ENCODE assay signal across 13 cellular contexts in the genomic region with DNA sequence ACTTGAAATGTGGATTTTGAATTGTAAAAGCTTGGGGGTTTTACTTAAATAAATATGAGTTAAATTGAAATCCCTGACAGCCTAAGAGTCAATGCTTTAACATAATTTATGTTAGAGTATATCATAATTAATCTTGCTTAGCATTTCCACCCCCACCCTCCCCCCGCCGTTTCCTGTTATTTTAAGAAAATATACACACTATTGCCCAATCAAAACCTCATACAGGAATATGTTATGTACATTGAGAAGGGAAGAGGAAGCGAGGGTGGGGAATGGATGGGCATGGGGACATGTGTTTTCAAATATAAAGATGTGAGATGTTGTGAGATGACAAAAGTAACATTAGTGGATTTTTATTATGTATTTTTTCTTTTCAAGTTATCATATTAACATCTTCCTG.
"Had no signal": no experiment of that assay in that cellular context is flagged by ENCODE, and none has a peak within 500 bp of the region (broad histone marks: within the 10 kb centered on the region; RNA-seq: fewer than 3 reads in every experiment).

No MANE protein-coding gene starts in this region.

- H3K27me3 Mint-ChIP-seq: activated CD4-positive, alpha-beta memory T cell treated with anti-CD3 and anti-CD28 coated beads, Interleukin-2, amount 10 ng/mL, durations not matched to agents 7 days and 5 days; activated CD4-positive, alpha-beta T cell treated with anti-CD3 and anti-CD28 coated beads for 36 hours; activated naive CD8-positive, alpha-beta T cell treated with anti-CD3 and anti-CD28 coated beads for 36 hours; dendritic cell treated with granulocyte-macrophage colony-stimulating factor and Interleukin-4, amounts not matched to agents 40 ng/mL and 50 ng/mL, for 4 days; naive thymus-derived CD4-positive, alpha-beta T cell had no signal

- H3K27ac Mint-ChIP-seq: activated CD4-positive, alpha-beta memory T cell treated with anti-CD3 and anti-CD28 coated beads, Interleukin-2, amount 10 ng/mL, durations not matched to agents 7 days and 5 days; activated CD4-positive, alpha-beta T cell treated with anti-CD3 and anti-CD28 coated beads for 36 hours; activated naive CD8-positive, alpha-beta T cell treated with anti-CD3 and anti-CD28 coated beads for 36 hours; activated T-cell treated with anti-CD3 and anti-CD28 coated beads, Interleukin-2, amount 50 U/mL, for 72 hours; dendritic cell treated with granulocyte-macrophage colony-stimulating factor and Interleukin-4, amounts not matched to agents 40 ng/mL and 50 ng/mL, for 4 days; naive thymus-derived CD4-positive, alpha-beta T cell; stimulated activated effector memory CD8-positive, alpha-beta T cell treated with anti-CD3 and anti-CD28 coated beads, Interleukin-12 subunit alpha, Interleukin-12 subunit beta, amount 100 ng/mL, for 72 hours had no signal

- H3K4me3 Mint-ChIP-seq: activated CD4-positive, alpha-beta memory T cell treated with anti-CD3 and anti-CD28 coated beads, Interleukin-2, amount 10 ng/mL, durations not matched to agents 7 days and 5 days; activated CD4-positive, alpha-beta T cell treated with anti-CD3 and anti-CD28 coated beads for 36 hours; activated naive CD8-positive, alpha-beta T cell treated with anti-CD3 and anti-CD28 coated beads for 36 hours; activated T-cell treated with anti-CD3 and anti-CD28 coated beads, Interleukin-2, amount 50 U/mL, for 72 hours; dendritic cell treated with granulocyte-macrophage colony-stimulating factor and Interleukin-4, amounts not matched to agents 40 ng/mL and 50 ng/mL, for 4 days; naive thymus-derived CD4-positive, alpha-beta T cell; stimulated activated effector memory CD8-positive, alpha-beta T cell treated with anti-CD3 and anti-CD28 coated beads, Interleukin-12 subunit alpha, Interleukin-12 subunit beta, amount 100 ng/mL, for 72 hours had no signal

- H3K36me3 Mint-ChIP-seq: activated naive CD8-positive, alpha-beta T cell treated with anti-CD3 and anti-CD28 coated beads for 36 hours; naive thymus-derived CD4-positive, alpha-beta T cell; stimulated activated effector memory CD8-positive, alpha-beta T cell treated with anti-CD3 and anti-CD28 coated beads, Interleukin-12 subunit alpha, Interleukin-12 subunit beta, amount 100 ng/mL, for 72 hours had no signal

- DNase-seq: activated CD4-positive, alpha-beta memory T cell treated with anti-CD3 and anti-CD28 coated beads, Interleukin-2, amount 10 ng/mL, durations not matched to agents 7 days and 5 days; activated CD4-positive, alpha-beta T cell treated with anti-CD3 and anti-CD28 coated beads for 36 hours; activated CD8-positive, alpha-beta memory T cell treated with anti-CD3 and anti-CD28 coated beads, Interleukin-2, amount 50 U/mL, for 4 hours; activated gamma-delta T cell treated with Interleukin-2 at 50 U/mL for 16 hours; activated naive CD8-positive, alpha-beta T cell treated with anti-CD3 and anti-CD28 coated beads for 36 hours; activated T-cell treated with anti-CD3 and anti-CD28 coated beads, Interleukin-2, amount 50 U/mL, for 72 hours; cerebellar nuclear complex; erythroblast; naive thymus-derived CD4-positive, alpha-beta T cell; small intestine; transverse colon had no signal

- ATAC-seq: activated CD4-positive, alpha-beta T cell treated with anti-CD3 and anti-CD28 coated beads for 36 hours; activated T-cell treated with anti-CD3 and anti-CD28 coated beads, Interleukin-2, amount 50 U/mL, for 72 hours; naive thymus-derived CD4-positive, alpha-beta T cell; stimulated activated effector memory CD8-positive, alpha-beta T cell treated with anti-CD3 and anti-CD28 coated beads, Interleukin-12 subunit alpha, Interleukin-12 subunit beta, amount 100 ng/mL, for 72 hours had no signal

- H3K9me3 Mint-ChIP-seq: activated CD4-positive, alpha-beta memory T cell treated with anti-CD3 and anti-CD28 coated beads, Interleukin-2, amount 10 ng/mL, durations not matched to agents 7 days and 5 days; activated naive CD8-positive, alpha-beta T cell treated with anti-CD3 and anti-CD28 coated beads for 36 hours; activated T-cell treated with anti-CD3 and anti-CD28 coated beads, Interleukin-2, amount 50 U/mL, for 72 hours; dendritic cell treated with granulocyte-macrophage colony-stimulating factor and Interleukin-4, amounts not matched to agents 40 ng/mL and 50 ng/mL, for 4 days had no signal

- H3K4me1 Mint-ChIP-seq: activated CD4-positive, alpha-beta memory T cell treated with anti-CD3 and anti-CD28 coated beads, Interleukin-2, amount 10 ng/mL, durations not matched to agents 7 days and 5 days; activated CD4-positive, alpha-beta T cell treated with anti-CD3 and anti-CD28 coated beads for 36 hours; activated naive CD8-positive, alpha-beta T cell treated with anti-CD3 and anti-CD28 coated beads for 36 hours; stimulated activated effector memory CD8-positive, alpha-beta T cell treated with anti-CD3 and anti-CD28 coated beads, Interleukin-12 subunit alpha, Interleukin-12 subunit beta, amount 100 ng/mL, for 72 hours had no signal
